1 cellular context compared by ENCODE assay signal in the genomic region with DNA sequence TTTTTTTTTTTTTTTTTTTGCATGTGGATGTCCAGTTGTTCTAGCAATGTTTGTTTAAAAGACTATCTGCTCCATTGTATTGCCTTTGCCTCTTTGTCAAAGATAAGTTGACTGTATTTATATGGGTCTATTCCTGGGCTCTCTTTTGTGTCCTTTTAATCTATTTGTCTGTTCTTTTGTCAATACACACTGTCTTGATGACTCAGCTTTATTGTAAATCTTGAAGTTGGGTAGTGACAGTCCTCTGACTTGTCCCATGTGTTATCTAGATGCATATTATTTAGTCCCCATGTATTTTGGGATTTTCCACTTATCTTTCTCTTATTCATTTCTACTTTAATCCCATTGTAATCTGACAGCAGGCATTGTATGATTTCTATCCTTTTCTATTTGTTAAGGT.
TF ChIP-seq lines count a peak whose summit lies in the region.

No MANE protein-coding gene starts in this region.

TF ChIP-seq in K562, 482 proteins besides CTCF, POLR2A, EP300 and RAD21 (continued from another document and continues in another):
- TF ChIP-seq, protein P1, sequence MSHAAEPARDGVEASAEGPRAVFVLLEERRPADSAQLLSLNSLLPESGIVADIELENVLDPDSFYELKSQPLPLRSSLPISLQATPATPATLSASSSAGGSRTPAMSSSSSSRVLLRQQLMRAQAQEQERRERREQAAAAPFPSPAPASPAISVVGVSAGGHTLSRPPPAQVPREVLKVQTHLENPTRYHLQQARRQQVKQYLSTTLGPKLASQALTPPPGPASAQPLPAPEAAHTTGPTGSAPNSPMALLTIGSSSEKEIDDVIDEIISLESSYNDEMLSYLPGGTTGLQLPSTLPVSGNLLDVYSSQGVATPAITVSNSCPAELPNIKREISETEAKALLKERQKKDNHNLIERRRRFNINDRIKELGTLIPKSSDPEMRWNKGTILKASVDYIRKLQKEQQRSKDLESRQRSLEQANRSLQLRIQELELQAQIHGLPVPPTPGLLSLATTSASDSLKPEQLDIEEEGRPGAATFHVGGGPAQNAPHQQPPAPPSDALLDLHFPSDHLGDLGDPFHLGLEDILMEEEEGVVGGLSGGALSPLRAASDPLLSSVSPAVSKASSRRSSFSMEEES (CRISPR knock-in tag; IDR thresholded peaks at IDR 0.05) = no peak
- TF ChIP-seq ZNF445 (CRISPR knock-in tag; IDR thresholded peaks at IDR 0.05; ENCODE audit: low read depth) = no peak
- no peak for TF ChIP-seq ZNF324 (CRISPR knock-in tag; IDR thresholded peaks at IDR 0.05)
- TF ChIP-seq ZNF583 (CRISPR knock-in tag; IDR thresholded peaks at IDR 0.05) = no peak
- TF ChIP-seq RBM25 (IDR thresholded peaks at IDR 0.05; ENCODE audit: low read depth, low read length, severe bottlenecking) = no peak
- no peak for TF ChIP-seq ZBTB1 (CRISPR knock-in tag; IDR thresholded peaks at IDR 0.05; ENCODE audit: borderline replicate concordance, low read depth)
- no peak for TF ChIP-seq SMARCA4 (IDR thresholded peaks at IDR 0.05)
- TF ChIP-seq SRSF9 (IDR thresholded peaks at IDR 0.05; ENCODE audit: borderline replicate concordance, low read depth, low read length) = no peak
- no peak for TF ChIP-seq HMBOX1 (IDR thresholded peaks at IDR 0.05)
- no peak for TF ChIP-seq HNRNPLL (IDR thresholded peaks at IDR 0.05; ENCODE audit: low read depth, low read length, poor library complexity, severe bottlenecking)
- TF ChIP-seq ZSCAN29 (IDR thresholded peaks at IDR 0.05) = no peak
- TF ChIP-seq, protein P2, sequence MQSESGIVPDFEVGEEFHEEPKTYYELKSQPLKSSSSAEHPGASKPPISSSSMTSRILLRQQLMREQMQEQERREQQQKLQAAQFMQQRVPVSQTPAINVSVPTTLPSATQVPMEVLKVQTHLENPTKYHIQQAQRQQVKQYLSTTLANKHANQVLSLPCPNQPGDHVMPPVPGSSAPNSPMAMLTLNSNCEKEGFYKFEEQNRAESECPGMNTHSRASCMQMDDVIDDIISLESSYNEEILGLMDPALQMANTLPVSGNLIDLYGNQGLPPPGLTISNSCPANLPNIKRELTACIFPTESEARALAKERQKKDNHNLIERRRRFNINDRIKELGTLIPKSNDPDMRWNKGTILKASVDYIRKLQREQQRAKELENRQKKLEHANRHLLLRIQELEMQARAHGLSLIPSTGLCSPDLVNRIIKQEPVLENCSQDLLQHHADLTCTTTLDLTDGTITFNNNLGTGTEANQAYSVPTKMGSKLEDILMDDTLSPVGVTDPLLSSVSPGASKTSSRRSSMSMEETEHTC (IDR thresholded peaks at IDR 0.05) = no peak
- TF ChIP-seq ZBED1 (IDR thresholded peaks at IDR 0.05) = no peak
- no peak for TF ChIP-seq FOXJ2 (tag; IDR thresholded peaks at IDR 0.05)
- TF ChIP-seq NFE2L1 (tag; IDR thresholded peaks at IDR 0.05; ENCODE audit: borderline replicate concordance, low read depth) = peak; percentile 77
- peak in 1 of 2 experiments; percentile 41; a peak in 1 of 4 replicates for TF ChIP-seq FOXA3 (CRISPR knock-in tag; conservative IDR thresholded peaks at IDR 0.05 in 1 of 2, IDR thresholded peaks at IDR 0.05 in 1 of 2)
- TF ChIP-seq, protein P3, sequence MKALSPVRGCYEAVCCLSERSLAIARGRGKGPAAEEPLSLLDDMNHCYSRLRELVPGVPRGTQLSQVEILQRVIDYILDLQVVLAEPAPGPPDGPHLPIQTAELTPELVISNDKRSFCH (CRISPR knock-in tag; IDR thresholded peaks at IDR 0.05) = no peak
- TF ChIP-seq, protein P3 (tag; IDR thresholded peaks at IDR 0.05) = no peak
- TF ChIP-seq ZBTB11 (CRISPR knock-in tag; IDR thresholded peaks at IDR 0.05) = no peak
- TF ChIP-seq PRPF4 (IDR thresholded peaks at IDR 0.05; ENCODE audit: insufficient read depth, low read depth, low read length, poor library complexity, severe bottlenecking) = no peak
- TF ChIP-seq THAP12 (CRISPR knock-in tag; IDR thresholded peaks at IDR 0.05) = no peak
- TF ChIP-seq ZNF184 (CRISPR knock-in tag; IDR thresholded peaks at IDR 0.05) = no peak
- TF ChIP-seq ARID2 (IDR thresholded peaks at IDR 0.05) = no peak
- TF ChIP-seq NFE2 (IDR thresholded peaks at IDR 0.05; ENCODE audit: low read depth) = peak; percentile 63
- no peak for TF ChIP-seq MAZ (CRISPR knock-in tag; conservative IDR thresholded peaks at IDR 0.05 in 1 of 2, IDR thresholded peaks at IDR 0.05 in 1 of 2)
- no peak for TF ChIP-seq NONO (IDR thresholded peaks at IDR 0.05; ENCODE audit: low read depth in 2 of 2, low read length in 1 of 2)
- no peak for TF ChIP-seq ZNF668 (CRISPR knock-in tag; IDR thresholded peaks at IDR 0.05)
- no peak for TF ChIP-seq MTA2 (IDR thresholded peaks at IDR 0.05; ENCODE audit: low read depth)
- no peak for TF ChIP-seq ZBTB8A (IDR thresholded peaks at IDR 0.05; ENCODE audit: partially characterized antibody)
- no peak for TF ChIP-seq FOXM1 (IDR thresholded peaks at IDR 0.05; ENCODE audit: low read depth)
- no peak for TF ChIP-seq FOXM1 (CRISPR knock-in tag; IDR thresholded peaks at IDR 0.05; ENCODE audit: low read depth)
- TF ChIP-seq ARID1B (IDR thresholded peaks at IDR 0.05) = peak; percentile 36; the same call in 1 of the 2 replicates
- no peak for TF ChIP-seq MTA3 (IDR thresholded peaks at IDR 0.05; ENCODE audit: borderline replicate concordance)
- TF ChIP-seq DNMT1 (IDR thresholded peaks at IDR 0.05) = no peak
- no peak for TF ChIP-seq ZNF77 (CRISPR knock-in tag; IDR thresholded peaks at IDR 0.05)
- no peak for TF ChIP-seq CBX2 (IDR thresholded peaks at IDR 0.05; ENCODE audit: insufficient read depth, low read length, poor library complexity, severe bottlenecking)
- TF ChIP-seq JUN (IDR thresholded peaks at IDR 0.05; ENCODE audit: borderline replicate concordance, low read depth, low read length) = no peak
- no peak for TF ChIP-seq JUN (CRISPR knock-in tag; IDR thresholded peaks at IDR 0.05; ENCODE audit: borderline replicate concordance)
- TF ChIP-seq PHF20 (IDR thresholded peaks at IDR 0.05; ENCODE audit: partially characterized antibody) = no peak
- TF ChIP-seq, protein P4, sequence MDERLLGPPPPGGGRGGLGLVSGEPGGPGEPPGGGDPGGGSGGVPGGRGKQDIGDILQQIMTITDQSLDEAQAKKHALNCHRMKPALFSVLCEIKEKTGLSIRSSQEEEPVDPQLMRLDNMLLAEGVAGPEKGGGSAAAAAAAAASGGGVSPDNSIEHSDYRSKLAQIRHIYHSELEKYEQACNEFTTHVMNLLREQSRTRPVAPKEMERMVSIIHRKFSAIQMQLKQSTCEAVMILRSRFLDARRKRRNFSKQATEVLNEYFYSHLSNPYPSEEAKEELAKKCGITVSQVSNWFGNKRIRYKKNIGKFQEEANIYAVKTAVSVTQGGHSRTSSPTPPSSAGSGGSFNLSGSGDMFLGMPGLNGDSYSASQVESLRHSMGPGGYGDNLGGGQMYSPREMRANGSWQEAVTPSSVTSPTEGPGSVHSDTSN (CRISPR knock-in tag; IDR thresholded peaks at IDR 0.05; ENCODE audit: low read depth) = no peak
- TF ChIP-seq, protein P4 (tag; conservative IDR thresholded peaks at IDR 0.05; ENCODE audit: low read depth) = peak; percentile 46; the same call in 1 of the 2 replicates
- TF ChIP-seq ZNF263 (CRISPR knock-in tag; IDR thresholded peaks at IDR 0.05; ENCODE audit: borderline replicate concordance) = no peak
- TF ChIP-seq KDM1A (IDR thresholded peaks at IDR 0.05) = no peak
- TF ChIP-seq MYBL2 (IDR thresholded peaks at IDR 0.05; ENCODE audit: low read depth) = no peak
- TF ChIP-seq MYBL2 (CRISPR knock-in tag; IDR thresholded peaks at IDR 0.05; ENCODE audit: borderline replicate concordance) = no peak
- no peak for TF ChIP-seq XRCC5 (IDR thresholded peaks at IDR 0.05; ENCODE audit: low read depth, low read length)
- no peak for TF ChIP-seq ELF1 (tag; IDR thresholded peaks at IDR 0.05)
- TF ChIP-seq C11orf30 (IDR thresholded peaks at IDR 0.05; ENCODE audit: low read depth) = peak; percentile 96
- no peak for TF ChIP-seq HNRNPK (IDR thresholded peaks at IDR 0.05; ENCODE audit: low read depth, low read length, poor library complexity, severe bottlenecking)
- TF ChIP-seq ZNF143 (CRISPR knock-in tag; IDR thresholded peaks at IDR 0.05) = no peak
- TF ChIP-seq, protein P5, sequence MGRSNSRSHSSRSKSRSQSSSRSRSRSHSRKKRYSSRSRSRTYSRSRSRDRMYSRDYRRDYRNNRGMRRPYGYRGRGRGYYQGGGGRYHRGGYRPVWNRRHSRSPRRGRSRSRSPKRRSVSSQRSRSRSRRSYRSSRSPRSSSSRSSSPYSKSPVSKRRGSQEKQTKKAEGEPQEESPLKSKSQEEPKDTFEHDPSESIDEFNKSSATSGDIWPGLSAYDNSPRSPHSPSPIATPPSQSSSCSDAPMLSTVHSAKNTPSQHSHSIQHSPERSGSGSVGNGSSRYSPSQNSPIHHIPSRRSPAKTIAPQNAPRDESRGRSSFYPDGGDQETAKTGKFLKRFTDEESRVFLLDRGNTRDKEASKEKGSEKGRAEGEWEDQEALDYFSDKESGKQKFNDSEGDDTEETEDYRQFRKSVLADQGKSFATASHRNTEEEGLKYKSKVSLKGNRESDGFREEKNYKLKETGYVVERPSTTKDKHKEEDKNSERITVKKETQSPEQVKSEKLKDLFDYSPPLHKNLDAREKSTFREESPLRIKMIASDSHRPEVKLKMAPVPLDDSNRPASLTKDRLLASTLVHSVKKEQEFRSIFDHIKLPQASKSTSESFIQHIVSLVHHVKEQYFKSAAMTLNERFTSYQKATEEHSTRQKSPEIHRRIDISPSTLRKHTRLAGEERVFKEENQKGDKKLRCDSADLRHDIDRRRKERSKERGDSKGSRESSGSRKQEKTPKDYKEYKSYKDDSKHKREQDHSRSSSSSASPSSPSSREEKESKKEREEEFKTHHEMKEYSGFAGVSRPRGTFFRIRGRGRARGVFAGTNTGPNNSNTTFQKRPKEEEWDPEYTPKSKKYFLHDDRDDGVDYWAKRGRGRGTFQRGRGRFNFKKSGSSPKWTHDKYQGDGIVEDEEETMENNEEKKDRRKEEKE (IDR thresholded peaks at IDR 0.05; ENCODE audit: borderline replicate concordance in 1 of 2, control insufficient read depth in 1 of 2, low read depth in 2 of 2, low read length in 1 of 2) = no peak
- TF ChIP-seq NELFE (IDR thresholded peaks at IDR 0.05; ENCODE audit: insufficient read depth, insufficient read length) = no peak
- TF ChIP-seq PPARD (CRISPR knock-in tag; IDR thresholded peaks at IDR 0.05) = no peak
- TF ChIP-seq PHF8 (IDR thresholded peaks at IDR 0.05; ENCODE audit: borderline replicate concordance, low read length) = no peak
- no peak for TF ChIP-seq POLR2AphosphoS2 (IDR thresholded peaks at IDR 0.05; ENCODE audit: low read length)
- peak; percentile 93 for TF ChIP-seq MAFF (IDR thresholded peaks at IDR 0.05; ENCODE audit: low read length)
- TF ChIP-seq MAFK (IDR thresholded peaks at IDR 0.05; ENCODE audit: low read length) = peak; percentile 92
- TF ChIP-seq CCNT2 (IDR thresholded peaks at IDR 0.05; ENCODE audit: borderline replicate concordance, extremely low read depth, insufficient read length, low read depth, low read length) = no peak
